Comparison of ENCODE assay signal across 8 cellular contexts in the genomic region with DNA sequence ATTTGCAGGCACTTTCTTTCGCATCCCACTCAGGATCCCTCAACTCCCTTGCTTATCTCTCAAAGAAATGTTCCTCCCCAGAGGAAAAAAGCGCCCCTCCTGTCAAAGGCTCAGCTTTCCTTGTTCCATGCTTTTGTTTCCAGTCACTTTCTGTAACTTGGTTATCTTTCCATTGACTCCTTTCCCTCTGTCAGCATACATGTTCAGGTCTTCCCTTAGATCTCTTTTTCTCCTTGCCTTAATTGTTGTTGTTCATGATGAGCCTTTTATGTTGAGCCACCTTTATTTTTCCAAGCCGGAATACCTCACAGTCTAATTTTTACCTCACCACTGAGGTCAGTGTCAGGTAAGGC. TPM values are rescaled to one million over a fixed set of nuclear protein-coding genes. Genes with fewer than 3 reads are reported as not detected.
DNase-seq lines count a peak whose midpoint lies in the region; ATAC-seq and TF ChIP-seq lines count a peak whose summit lies in the region.

No MANE protein-coding gene starts in this region.

- peak overlapping the region; percentile 92 for H3K4me3 Mint-ChIP-seq in Caco-2 (ENCODE audit: unreplicated experiment)

- H3K36me3 Mint-ChIP-seq in Caco-2 (ENCODE audit: insufficient read depth, unreplicated experiment): no peaks in the 10 kb centered on the region

- H3K9me3 ChIP-seq in Caco-2: no peaks in the 10 kb centered on the region
- no peaks in the 10 kb centered on the region for H3K9me3 ChIP-seq in NT2/D1 (ENCODE audit: insufficient read depth, low read length)
- H3K9me3 ChIP-seq in neutrophil: no peaks in the 10 kb centered on the region
- H3K9me3 ChIP-seq in body of pancreas: no peaks in the 10 kb centered on the region

- CTCF ChIA-PET in Caco-2 (lab: Charles Lee): no interaction called here

- no peaks in the 10 kb centered on the region for H3K27me3 ChIP-seq in Caco-2 (replicated peaks; ENCODE audit: control insufficient read depth, insufficient read depth, low read length)
- H3K27me3 ChIP-seq in NT2/D1 (ENCODE audit: insufficient read depth, insufficient read length): no peaks in the 10 kb centered on the region
- no peaks in the 10 kb centered on the region for H3K27me3 ChIP-seq in neutrophil
- H3K27me3 ChIP-seq in body of pancreas: no peaks in the 10 kb centered on the region

- no peaks in the 10 kb centered on the region for H3K27me3 Mint-ChIP-seq in Caco-2 (ENCODE audit: insufficient read depth, unreplicated experiment)

- intact Hi-C loops in Caco-2 (cut with micrococcal nuclease; ENCODE audit: unreplicated experiment) (no loop called here), body of pancreas (cut with DNase I) (loop anchor here (10.0 kb wide), 1 partner anchor 169 kb away; no protein-coding TSS in a partner anchor)

- H3K4me1 ChIP-seq in Caco-2 (peaks cover 4% of the 10 kb centered on the region; the same call in 1 of the 2 replicates), NT2/D1 (ENCODE audit: insufficient read depth, insufficient read length) (no peaks in the 10 kb centered on the region), neutrophil (ENCODE audit: control insufficient read depth in 1 of 2, insufficient read depth in 1 of 2, low read depth in 1 of 2, low read length in 1 of 2) (peaks cover 47 to 48% of the 10 kb centered on the region in 2 experiments), body of pancreas (peaks cover 17% of the 10 kb centered on the region)

- no peak for TF ChIP-seq POLR2A in body of pancreas (IDR thresholded peaks at IDR 0.05)

- peak overlapping the region; percentile 72 for H3K9ac ChIP-seq in NT2/D1 (ENCODE audit: insufficient read length, low read depth)

- ATAC-seq in GM21786 (IDR thresholded peaks at IDR 0.05; ENCODE audit: unreplicated experiment) (no peak), body of pancreas (no peak), GM18520 (IDR thresholded peaks at IDR 0.05; ENCODE audit: unreplicated experiment) (no peak)

- peak overlapping the region; percentile 37 for H3K4me3 ChIP-seq in Caco-2 (ENCODE audit: low read depth, low read length)
- peak overlapping the region; percentile 60 for H3K4me3 ChIP-seq in NT2/D1 (ENCODE audit: insufficient read length, low read depth)
- peak overlapping the region; percentile 62 for H3K4me3 ChIP-seq in epithelial cell of esophagus (ENCODE audit: low read length)
- H3K4me3 ChIP-seq in neutrophil (ENCODE audit: low read depth in 1 of 2, low read length in 1 of 2): peak overlapping the region; percentile 42 to 59
- H3K4me3 ChIP-seq in body of pancreas: peak overlapping the region in 1 of 2 donors; percentile 42

- DNase-seq in Caco-2: no peak
- no peak for DNase-seq in NT2/D1 (ENCODE audit: low read depth, low spot score)
- no peak for DNase-seq in epithelial cell of esophagus (ENCODE audit: low read depth)
- no peak for DNase-seq in NCI-H1105 treated with DMSO at 0.1 percent for 48 hours (lab: John Stamatoyannopoulos, UW)
- DNase-seq in body of pancreas: no peak

- TF ChIP-seq CTCF in Caco-2 (IDR thresholded peaks at IDR 0.05; ENCODE audit: insufficient read depth in 1 of 2, low read depth in 1 of 2, low read length in 1 of 2, severe bottlenecking in 1 of 2, unreplicated experiment in 1 of 2) (no peak), epithelial cell of esophagus (IDR thresholded peaks at IDR 0.05; ENCODE audit: insufficient read depth, low read depth, low read length, missing control alignments) (no peak), neutrophil (IDR thresholded peaks at IDR 0.05) (no peak), body of pancreas (IDR thresholded peaks at IDR 0.05) (no peak)

- H3K36me3 ChIP-seq in Caco-2 (ENCODE audit: control insufficient read depth, insufficient read depth, low read length): no peaks in the 10 kb centered on the region
- no peaks in the 10 kb centered on the region for H3K36me3 ChIP-seq in NT2/D1 (ENCODE audit: insufficient read depth, insufficient read length, low read length)
- no peaks in the 10 kb centered on the region for H3K36me3 ChIP-seq in neutrophil
- no peaks in the 10 kb centered on the region for H3K36me3 ChIP-seq in body of pancreas (replicated peaks in 1 of 2; ENCODE audit: insufficient read depth in 1 of 2, low read depth in 2 of 2)

- WGBS in body of pancreas, 2 donors: 9 to 10% methylated on average over 3 of the region's 3 CpGs

- BruUV-seq in Caco-2 (replicated peaks; lab: Mats Ljungman, UMichigan): no TSS peak

- peaks cover 14% of the 10 kb centered on the region for H3K4me1 Mint-ChIP-seq in Caco-2 (ENCODE audit: low read depth, unreplicated experiment)

- H3K27ac Mint-ChIP-seq in Caco-2 (ENCODE audit: unreplicated experiment): peak overlapping the region; percentile 86

- POLR2A ChIA-PET in Caco-2 (lab: Charles Lee): no interaction called here

- peak overlapping the region; percentile 70 for H3K27ac ChIP-seq in neutrophil
- peak overlapping the region in 1 of 4 donors; percentile 66 for H3K27ac ChIP-seq in body of pancreas

- no peaks in the 10 kb centered on the region for H3K9me3 Mint-ChIP-seq in Caco-2 (ENCODE audit: unreplicated experiment)

RNA-seq across cellular contexts. Expression of gene PODN, which starts 46.5 kb away (rescaled TPM):
- total RNA-seq in Caco-2 (2022) (not detected in 2 replicates), body of pancreas (100 to 1,000 TPM in 1 of 2 donors, 10 to 100 TPM in 1; 35.8 to 123 TPM)

Comparison
In these comparisons a context has a peak if more than half of its experiments do, and no peak if none do; other contexts are left out.
1. RNA of gene PODN, which starts 46.5 kb away (total RNA-seq): 35.8 to 123 TPM in body of pancreas; not detected in Caco-2; every median in the first group is over 10 times any median in the second.